In genomic region chr7:133804127-133804526, GRCh38 we compare ENCODE assay signal across 17 cellular contexts.
"Had no signal": no experiment of that assay in that cellular context is flagged by ENCODE, and none has a peak within 500 bp of the region (broad histone marks: within the 10 kb centered on the region; RNA-seq: fewer than 3 reads in every experiment).

No MANE protein-coding gene starts in this region.

- H3K36me3 ChIP-seq: left ventricle myocardium inferior, neutrophil had no signal

- H3K4me3 ChIP-seq: left ventricle myocardium inferior, mucosa of descending colon had no signal

- H3K9me3 ChIP-seq: left ventricle myocardium inferior, mucosa of descending colon, neutrophil had no signal

- H3K9ac ChIP-seq: parathyroid adenoma had no signal

- H3K27me3 ChIP-seq: neutrophil had no signal

- H3K4me1 ChIP-seq: parathyroid adenoma had no signal

- DNase-seq: activated CD4-positive, alpha-beta T cell treated with anti-CD3 and anti-CD28 coated beads for 4 hours; activated CD8-positive, alpha-beta memory T cell treated with anti-CD3 and anti-CD28 coated beads, Interleukin-2, amount 50 U/mL, for 48 hours; activated naive CD4-positive, alpha-beta T cell treated with anti-CD3 and anti-CD28 coated beads for 36 hours; activated naive CD8-positive, alpha-beta T cell treated with anti-CD3 and anti-CD28 coated beads, Interleukin-2, amount 50 U/mL, for 24 hours; aorta; cortex of kidney; effector CD4-positive, alpha-beta T cell; foreskin fibroblast; glutamatergic neuron; left ventricle myocardium inferior; mucosa of descending colon; naive thymus-derived CD4-positive, alpha-beta T cell had no signal

- ATAC-seq: activated naive CD8-positive, alpha-beta T cell treated with anti-CD3 and anti-CD28 coated beads, Interleukin-2, amount 50 U/mL, for 24 hours; activated T-helper 17 cell treated with anti-CD3 and anti-CD28 coated beads, Interleukin-2, amount 50 U/mL, for 72 hours; mucosa of descending colon; naive thymus-derived CD4-positive, alpha-beta T cell; stimulated activated memory B cell treated with anti-CD40 and anti-IgM and Interleukin-4, amounts not matched to agents 10 μg/mL and 1 μg/mL and 100 μg/mL, for 72 hours had no signal

- H3K27ac ChIP-seq: left ventricle myocardium inferior, neutrophil, parathyroid adenoma had no signal

- H2AFZ ChIP-seq: parathyroid adenoma had no signal

- FAIRE-seq: endothelial cell of umbilical vein had no signal

- H3K79me2 ChIP-seq: parathyroid adenoma had no signal
